Comparison of ENCODE assay signal across 8 cellular contexts in genomic region chr19:18204394-18205179, GRCh38. TPM values are rescaled to one million over a fixed set of nuclear protein-coding genes. Genes with fewer than 3 reads are reported as not detected.
DNase-seq lines count a peak whose midpoint lies in the region; ATAC-seq and TF ChIP-seq lines count a peak whose summit lies in the region.

No MANE protein-coding gene starts in this region.

- ATAC-seq in CD4-positive, alpha-beta T cell (ENCODE audit: poor library complexity): no peak
- ATAC-seq in GM19328 (IDR thresholded peaks at IDR 0.05; ENCODE audit: unreplicated experiment) (peak; percentile 8), HG03442 (IDR thresholded peaks at IDR 0.05; ENCODE audit: unreplicated experiment) (peak; percentile 5), T-helper 17 cell (no peak)

- peak overlapping the region; percentile 97 for H4K8ac ChIP-seq in mesendoderm (ENCODE audit: low read depth, low read length)

- no CpG with 5 or more reads among the region's 22 CpGs for WGBS in mesendoderm (ENCODE audit: extremely low coverage, insufficient coverage, low lambda C conversion rate)
- WGBS in thyroid gland, 2 donors: 0 to 2% methylated on average over 17 to 22 of the region's 22 CpGs

- H4K5ac ChIP-seq in mesendoderm (ENCODE audit: low read length): no peak overlapping the region

- peak overlapping the region; percentile 91 for H3K27ac Mint-ChIP-seq in CD4-positive, alpha-beta T cell
- H3K27ac Mint-ChIP-seq in T-helper 17 cell: peak overlapping the region; percentile 93
- peak overlapping the region; percentile 94 for H3K27ac Mint-ChIP-seq in dendritic cell treated with granulocyte-macrophage colony-stimulating factor and Interleukin-4, amounts not matched to agents 40 ng/mL and 50 ng/mL, for 4 days

- no peaks in the 10 kb centered on the region for H3K9me3 Mint-ChIP-seq in CD4-positive, alpha-beta T cell
- H3K9me3 Mint-ChIP-seq in dendritic cell treated with granulocyte-macrophage colony-stimulating factor and Interleukin-4, amounts not matched to agents 40 ng/mL and 50 ng/mL, for 4 days: no peaks in the 10 kb centered on the region

- H3K4me1 Mint-ChIP-seq in CD4-positive, alpha-beta T cell (ENCODE audit: low read depth): peaks cover 22% of the 10 kb centered on the region
- peaks cover 20% of the 10 kb centered on the region for H3K4me1 Mint-ChIP-seq in T-helper 17 cell
- peaks cover 34% of the 10 kb centered on the region for H3K4me1 Mint-ChIP-seq in dendritic cell treated with granulocyte-macrophage colony-stimulating factor and Interleukin-4, amounts not matched to agents 40 ng/mL and 50 ng/mL, for 4 days (ENCODE audit: low read depth)

- H3K4me1 ChIP-seq in mesendoderm (ENCODE audit: control insufficient read depth, low read depth, low read length) (peaks cover 3% of the 10 kb centered on the region), thyroid gland (peaks cover 17 to 19% of the 10 kb centered on the region in 2 donors)

- no peaks in the 10 kb centered on the region for H3K27me3 ChIP-seq in CD4-positive, alpha-beta T cell (ENCODE audit: control insufficient read depth, insufficient read depth, low read length)
- H3K27me3 ChIP-seq in mesendoderm (ENCODE audit: insufficient read depth, low read length, poor library complexity) (no peaks in the 10 kb centered on the region), thyroid gland (no peaks in the 10 kb centered on the region)

- peaks cover 6% of the 10 kb centered on the region for H3K27me3 Mint-ChIP-seq in CD4-positive, alpha-beta T cell
- peaks cover 6% of the 10 kb centered on the region for H3K27me3 Mint-ChIP-seq in T-helper 17 cell
- H3K27me3 Mint-ChIP-seq in dendritic cell treated with granulocyte-macrophage colony-stimulating factor and Interleukin-4, amounts not matched to agents 40 ng/mL and 50 ng/mL, for 4 days: peaks cover 28% of the 10 kb centered on the region

- in situ Hi-C loops in KBM-7 (cut with MboI; ENCODE audit: low pct_unique_long_range_greater_than_20kb, low sequenced_read_pairs): no loop called here

- no peaks in the 10 kb centered on the region for H3K79me2 ChIP-seq in mesendoderm (ENCODE audit: control insufficient read depth, insufficient read depth, low read length)

- peak overlapping the region; percentile 8 for H3K27ac ChIP-seq in CD4-positive, alpha-beta T cell (ENCODE audit: low read depth, low read length)
- H3K27ac ChIP-seq in mesendoderm (ENCODE audit: low read depth, low read length) (peak overlapping the region; percentile 97), thyroid gland (peak overlapping the region; percentile 93 to 99 (median 97))

- H3K36me3 Mint-ChIP-seq in CD4-positive, alpha-beta T cell (ENCODE audit: low read depth): peaks cover 32% of the 10 kb centered on the region
- no peaks in the 10 kb centered on the region for H3K36me3 Mint-ChIP-seq in T-helper 17 cell (ENCODE audit: low read depth)
- peaks cover 32% of the 10 kb centered on the region for H3K36me3 Mint-ChIP-seq in dendritic cell treated with granulocyte-macrophage colony-stimulating factor and Interleukin-4, amounts not matched to agents 40 ng/mL and 50 ng/mL, for 4 days (ENCODE audit: low read depth)

- peak; percentile 23 to 46 for TF ChIP-seq POLR2A in thyroid gland (IDR thresholded peaks at IDR 0.05)

- peak overlapping the region; percentile 33 for H3K4me2 ChIP-seq in mesendoderm (ENCODE audit: low read length)

- H3K18ac ChIP-seq in mesendoderm (ENCODE audit: low read length): peak overlapping the region; percentile 98

- no peak overlapping the region for H2AK5ac ChIP-seq in mesendoderm (ENCODE audit: low read length)

- TF ChIP-seq CTCF in CD4-positive, alpha-beta T cell (IDR thresholded peaks at IDR 0.05): no peak
- TF ChIP-seq CTCF in thyroid gland (IDR thresholded peaks at IDR 0.05): no peak

- H3K9ac ChIP-seq in mesendoderm (ENCODE audit: low read length): peak overlapping the region; percentile 89

- H2BK5ac ChIP-seq in mesendoderm (ENCODE audit: low read length): peak overlapping the region; percentile 25

- intact Hi-C loops in CD4-positive, alpha-beta T cell (cut with DNase I, micrococcal nuclease): loop anchor here (1.0 to 5.0 kb wide), 5 partner anchors 11 to 628 kb away; partner anchors contain the start of genes MPV17L2 (in 1 of the 2) and UPF1 (in 1 of the 2)
- intact Hi-C loops in dendritic cell treated with granulocyte-macrophage colony-stimulating factor and Interleukin-4, amounts not matched to agents 40 ng/mL and 50 ng/mL, for 4 days (cut with micrococcal nuclease): loop anchor here (1.0 to 10.0 kb wide), 4 partner anchors 12 to 213 kb away; partner anchors contain the start of genes IFI30, LSM4 and SSBP4
- intact Hi-C loops in thyroid gland (cut with DNase I): loop anchor here (5.0 to 10.0 kb wide), 2 partner anchors 42 to 210 kb away; partner anchors contain the start of gene SSBP4

- H2BK15ac ChIP-seq in mesendoderm (replicated peaks; ENCODE audit: low read depth): no peak overlapping the region

- no peaks in the 10 kb centered on the region for H3K36me3 ChIP-seq in mesendoderm (ENCODE audit: control insufficient read depth, insufficient read depth, low read length)
- H3K36me3 ChIP-seq in thyroid gland: no peaks in the 10 kb centered on the region

- peak overlapping the region; percentile 93 for H3K4ac ChIP-seq in mesendoderm (ENCODE audit: low read depth, low read length)

- DNase-seq in CD4-positive, alpha-beta T cell: peak in 5 of 10 experiments; percentile 16 to 52 (median 32)
- DNase-seq in T-helper 17 cell (peak in 1 of 3 donors; percentile 17), mesendoderm (peak; percentile 82), thyroid gland (no peak), KBM-7 (no peak)

- peak overlapping the region; percentile 90 for H3K56ac ChIP-seq in mesendoderm (ENCODE audit: low read length)

- H3K9me3 ChIP-seq in CD4-positive, alpha-beta T cell (ENCODE audit: control insufficient read depth, low read length): no peaks in the 10 kb centered on the region
- H3K9me3 ChIP-seq in T-helper 17 cell (ENCODE audit: control insufficient read depth, low read length, poor library complexity, severe bottlenecking) (no peaks in the 10 kb centered on the region), thyroid gland (no peaks in the 10 kb centered on the region)

- peak overlapping the region; percentile 47 for H3K4me3 ChIP-seq in mesendoderm (ENCODE audit: low read length)
- H3K4me3 ChIP-seq in thyroid gland (replicated peaks in 1 of 3): peak overlapping the region; percentile 46 to 63 (median 55)

- no peak overlapping the region for H3K23ac ChIP-seq in mesendoderm (ENCODE audit: low read length)

- POLR2A ChIA-PET in CD4-positive, alpha-beta T cell (lab: Charles Lee): interaction anchor here (1.0 to 3.6 kb wide), 12 partner anchors 10 to 214 kb away, joined by 3 to 67 read pairs (median 6); partner anchors contain the start of genes JUND, MPV17L2, PIK3R2 and SSBP4

- H3K79me1 ChIP-seq in mesendoderm (ENCODE audit: low read length): no peaks in the 10 kb centered on the region

- H2BK120ac ChIP-seq in mesendoderm (ENCODE audit: low read depth, low read length): no peak overlapping the region

- H3K4me3 Mint-ChIP-seq in CD4-positive, alpha-beta T cell: peak overlapping the region; percentile 96
- peak overlapping the region; percentile 93 for H3K4me3 Mint-ChIP-seq in T-helper 17 cell
- H3K4me3 Mint-ChIP-seq in dendritic cell treated with granulocyte-macrophage colony-stimulating factor and Interleukin-4, amounts not matched to agents 40 ng/mL and 50 ng/mL, for 4 days: peak overlapping the region; percentile 87

- CTCF ChIA-PET in CD4-positive, alpha-beta T cell (lab: Charles Lee): interaction anchor here (0.6 to 3.8 kb wide), 5 partner anchors 12 to 738 kb away, joined by 3 to 21 read pairs (median 8); partner anchors contain the start of gene MPV17L2

RNA-seq across cellular contexts. Expression of gene RAB3A, which starts 0.7 kb away (rescaled TPM):
- total RNA-seq in CD4-positive, alpha-beta T cell: 10 to 100 TPM; 28.9 to 31.2 TPM
- 10 to 100 TPM in 1 of 2 donors, 1 to 10 TPM in 1; 7.4 to 15.3 TPM for total RNA-seq in T-helper 17 cell
- polyA plus RNA-seq in mesendoderm (2013, experiment 1 of 2): 1.9 TPM
- 1.9 TPM for polyA plus RNA-seq in mesendoderm (2013, experiment 2 of 2)
- total RNA-seq in thyroid gland: 1 to 10 TPM in 2 of 4 donors, under 1 TPM in 1, not detected in 1; 0.40 to 2.5 (median 2.0) TPM

RNA-seq across cellular contexts. Expression of gene MPV17L2, which starts 11.6 kb away (rescaled TPM):
- total RNA-seq in CD4-positive, alpha-beta T cell: 1 to 10 TPM; 2.8 to 3.9 TPM
- total RNA-seq in T-helper 17 cell: 1 to 10 TPM; 3.8 TPM
- polyA plus RNA-seq in mesendoderm (2013, experiment 1 of 2): 36.6 TPM
- polyA plus RNA-seq in mesendoderm (2013, experiment 2 of 2): 35.4 TPM
- total RNA-seq in thyroid gland: 10 to 100 TPM in 3 of 4 donors, 1 to 10 TPM in 1; 4.7 to 57.7 (median 29.3) TPM

RNA-seq across cellular contexts. Expression of gene PDE4C, which starts 21.7 kb away (rescaled TPM):
- not detected for total RNA-seq in CD4-positive, alpha-beta T cell
- total RNA-seq in T-helper 17 cell (under 1 TPM in 1 of 2 donors, not detected in 1; 0.31 TPM), thyroid gland (1 to 10 TPM in 1 of 4 donors, under 1 TPM in 2, not detected in 1; 0.27 to 1.4 (median 0.92) TPM)
- 0.14 TPM for polyA plus RNA-seq in mesendoderm (2013, experiment 1 of 2)
- polyA plus RNA-seq in mesendoderm (2013, experiment 2 of 2): 0.03 TPM

RNA-seq across cellular contexts. Expression of gene IFI30, which starts 31.0 kb away (rescaled TPM):
- 10 to 100 TPM; 10.6 to 10.7 TPM for total RNA-seq in CD4-positive, alpha-beta T cell
- total RNA-seq in T-helper 17 cell (10 to 100 TPM; 10.1 to 25.8 TPM), thyroid gland (10 to 100 TPM; 36.3 to 58.4 (median 40.1) TPM)
- 15.0 TPM for polyA plus RNA-seq in mesendoderm (2013, experiment 1 of 2)
- 15.3 TPM for polyA plus RNA-seq in mesendoderm (2013, experiment 2 of 2)

RNA-seq across cellular contexts. Expression of gene PIK3R2, which starts 51.6 kb away (rescaled TPM):
- 1 to 10 TPM; 4.6 to 5.6 TPM for total RNA-seq in CD4-positive, alpha-beta T cell
- total RNA-seq in T-helper 17 cell (1 to 10 TPM; 8.6 to 9.1 TPM), thyroid gland (10 to 100 TPM; 14.4 to 33.0 (median 19.8) TPM)
- polyA plus RNA-seq in mesendoderm (2013, experiment 1 of 2): 40.5 TPM
- 40.5 TPM for polyA plus RNA-seq in mesendoderm (2013, experiment 2 of 2)

Comparison
In these comparisons a context has a peak if more than half of its experiments do, and no peak if none do; other contexts are left out.
1. ATAC-seq: peak in GM19328 (single experiment) and HG03442 (single experiment); none in CD4-positive, alpha-beta T cell (single experiment) and T-helper 17 cell (single experiment).
2. H3K27ac ChIP-seq: peak in every context shown above with its lines; median percentile 97 in mesendoderm; 97 in thyroid gland; 8 in CD4-positive, alpha-beta T cell.
3. Peak in every context shown above with its lines, with median percentiles within 50 percentile points of each other: H3K27ac Mint-ChIP-seq and H3K4me3 Mint-ChIP-seq.